Comparison of ENCODE assay signal across 1 cellular context in the genomic region with DNA sequence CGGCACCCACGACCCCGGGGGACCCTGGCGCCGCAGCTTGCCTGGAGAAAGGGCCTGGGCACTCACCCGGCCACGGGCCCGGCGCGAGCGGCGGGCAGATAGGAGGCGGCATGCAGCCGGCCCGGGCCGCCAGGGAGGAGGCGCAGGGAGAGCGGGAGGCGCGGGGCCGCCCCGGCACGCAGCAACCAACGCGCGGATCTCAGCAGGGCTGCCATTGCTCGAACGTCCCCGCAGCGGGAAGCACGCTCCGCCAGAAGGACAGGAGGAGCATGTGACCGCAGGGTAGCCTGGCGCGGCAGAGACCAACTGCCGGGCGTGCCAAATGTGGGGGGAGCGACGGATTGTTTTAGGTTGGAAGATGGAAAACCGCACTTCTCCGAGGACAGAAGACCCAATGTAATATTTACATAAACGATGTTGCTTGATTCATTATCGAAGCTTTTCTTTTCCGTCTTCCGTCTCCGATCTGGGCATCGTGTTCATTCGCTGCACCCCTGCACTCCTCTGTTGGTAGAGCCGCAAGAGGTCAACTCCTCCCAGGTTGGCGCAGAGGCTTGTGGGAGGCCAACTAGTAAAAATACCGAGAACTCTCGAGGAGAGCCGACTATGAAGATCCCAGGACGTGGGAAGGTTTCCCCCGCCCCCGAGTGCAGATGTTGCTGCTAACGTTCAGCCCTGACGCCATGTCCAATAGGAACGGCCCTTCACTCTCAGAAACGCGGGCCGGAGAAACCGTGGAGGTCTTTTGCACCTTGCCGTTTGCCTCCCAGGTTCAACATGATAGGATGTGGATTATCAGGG.
TF ChIP-seq lines count a peak whose summit lies in the region.

LRPPRC (minus strand) TSS at position 257 of the 801 bp plus-strand sequence; CDS start at position 215, 42 bp downstream.

TF ChIP-seq in SK-N-SH, 30 proteins besides CTCF, POLR2A, EP300 and RAD21 (continued from another document):
- TF ChIP-seq FOXM1 (IDR thresholded peaks at IDR 0.05; ENCODE audit: low read depth) (no peak; the same call in 1 of the 2 replicates), RXRA (IDR thresholded peaks at IDR 0.05; ENCODE audit: borderline replicate concordance, low read depth) (no peak), TCF12 (IDR thresholded peaks at IDR 0.05) (peak; percentile 44; the same call in 1 of the 2 replicates), YY1 (IDR thresholded peaks at IDR 0.05; ENCODE audit: low read depth) (peak; percentile 82), NRF1 (IDR thresholded peaks at IDR 0.05; ENCODE audit: low read depth, low read length) (no peak), USF2 (IDR thresholded peaks at IDR 0.05; ENCODE audit: borderline replicate concordance, low read depth, low read length) (peak; percentile 75), EZH2phosphoT487 (IDR thresholded peaks at IDR 0.05; ENCODE audit: borderline replicate concordance, low read depth) (no peak), FOSL2 (IDR thresholded peaks at IDR 0.05; ENCODE audit: borderline replicate concordance, low read depth) (no peak), TEAD4 (IDR thresholded peaks at IDR 0.05; ENCODE audit: borderline replicate concordance, insufficient read depth) (no peak), NFIC (IDR thresholded peaks at IDR 0.05; ENCODE audit: borderline replicate concordance) (no peak; the same call in 1 of the 2 replicates), GABPA (IDR thresholded peaks at IDR 0.05; ENCODE audit: low read depth) (no peak; the same call in 1 of the 2 replicates), SMC3 (IDR thresholded peaks at IDR 0.05; ENCODE audit: low read depth, low read length) (no peak), POLR2AphosphoS5 (IDR thresholded peaks at IDR 0.05; ENCODE audit: low read depth, low read length) (peak; percentile 90), SIN3A (IDR thresholded peaks at IDR 0.05; ENCODE audit: borderline replicate concordance, low read depth, low read length) (peak; percentile 69; the same call in 1 of the 2 replicates), RFX5 (IDR thresholded peaks at IDR 0.05; ENCODE audit: low read length) (no peak; the same call in 1 of the 2 replicates), RCOR1 (IDR thresholded peaks at IDR 0.05; ENCODE audit: low read length) (peak; percentile 62; the same call in 1 of the 2 replicates)
- TF ChIP-seq, protein P1, sequence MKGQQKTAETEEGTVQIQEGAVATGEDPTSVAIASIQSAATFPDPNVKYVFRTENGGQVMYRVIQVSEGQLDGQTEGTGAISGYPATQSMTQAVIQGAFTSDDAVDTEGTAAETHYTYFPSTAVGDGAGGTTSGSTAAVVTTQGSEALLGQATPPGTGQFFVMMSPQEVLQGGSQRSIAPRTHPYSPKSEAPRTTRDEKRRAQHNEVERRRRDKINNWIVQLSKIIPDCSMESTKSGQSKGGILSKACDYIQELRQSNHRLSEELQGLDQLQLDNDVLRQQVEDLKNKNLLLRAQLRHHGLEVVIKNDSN (IDR thresholded peaks at IDR 0.05; ENCODE audit: borderline replicate concordance, low read depth) = peak; percentile 95
- TF ChIP-seq, protein P2, sequence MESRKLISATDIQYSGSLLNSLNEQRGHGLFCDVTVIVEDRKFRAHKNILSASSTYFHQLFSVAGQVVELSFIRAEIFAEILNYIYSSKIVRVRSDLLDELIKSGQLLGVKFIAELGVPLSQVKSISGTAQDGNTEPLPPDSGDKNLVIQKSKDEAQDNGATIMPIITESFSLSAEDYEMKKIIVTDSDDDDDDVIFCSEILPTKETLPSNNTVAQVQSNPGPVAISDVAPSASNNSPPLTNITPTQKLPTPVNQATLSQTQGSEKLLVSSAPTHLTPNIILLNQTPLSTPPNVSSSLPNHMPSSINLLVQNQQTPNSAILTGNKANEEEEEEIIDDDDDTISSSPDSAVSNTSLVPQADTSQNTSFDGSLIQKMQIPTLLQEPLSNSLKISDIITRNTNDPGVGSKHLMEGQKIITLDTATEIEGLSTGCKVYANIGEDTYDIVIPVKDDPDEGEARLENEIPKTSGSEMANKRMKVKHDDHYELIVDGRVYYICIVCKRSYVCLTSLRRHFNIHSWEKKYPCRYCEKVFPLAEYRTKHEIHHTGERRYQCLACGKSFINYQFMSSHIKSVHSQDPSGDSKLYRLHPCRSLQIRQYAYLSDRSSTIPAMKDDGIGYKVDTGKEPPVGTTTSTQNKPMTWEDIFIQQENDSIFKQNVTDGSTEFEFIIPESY (IDR thresholded peaks at IDR 0.05; ENCODE audit: borderline replicate concordance, low read depth) = no peak
- TF ChIP-seq, protein P3, sequence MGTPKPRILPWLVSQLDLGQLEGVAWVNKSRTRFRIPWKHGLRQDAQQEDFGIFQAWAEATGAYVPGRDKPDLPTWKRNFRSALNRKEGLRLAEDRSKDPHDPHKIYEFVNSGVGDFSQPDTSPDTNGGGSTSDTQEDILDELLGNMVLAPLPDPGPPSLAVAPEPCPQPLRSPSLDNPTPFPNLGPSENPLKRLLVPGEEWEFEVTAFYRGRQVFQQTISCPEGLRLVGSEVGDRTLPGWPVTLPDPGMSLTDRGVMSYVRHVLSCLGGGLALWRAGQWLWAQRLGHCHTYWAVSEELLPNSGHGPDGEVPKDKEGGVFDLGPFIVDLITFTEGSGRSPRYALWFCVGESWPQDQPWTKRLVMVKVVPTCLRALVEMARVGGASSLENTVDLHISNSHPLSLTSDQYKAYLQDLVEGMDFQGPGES (IDR thresholded peaks at IDR 0.05; ENCODE audit: low read depth, low read length) = 0 out of 2 replicates have a peak, but pooled peaks have one; percentile 24
